Comparison of ENCODE assay signal across 10 cellular contexts in the genomic region with DNA sequence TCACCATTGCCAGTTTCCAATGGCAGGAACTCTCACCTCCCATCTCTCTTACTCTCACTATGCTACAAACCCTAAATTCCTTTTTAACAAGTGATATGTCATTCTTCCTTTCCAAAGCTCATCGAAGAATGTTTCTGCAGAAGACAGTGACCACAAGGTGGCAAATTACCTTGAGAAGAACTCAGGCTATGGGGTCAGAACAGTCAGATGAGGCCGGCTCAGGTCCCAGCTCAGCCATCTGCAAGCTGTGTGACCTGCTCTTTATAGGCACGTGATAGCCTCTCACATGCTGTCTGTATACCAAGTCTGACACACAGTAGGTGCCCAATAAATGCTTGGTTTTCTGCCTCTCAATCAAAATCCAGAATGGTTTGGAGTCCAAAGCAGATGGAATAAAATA.
DNase-seq lines count a peak whose midpoint lies in the region; ATAC-seq and TF ChIP-seq lines count a peak whose summit lies in the region.
"Had no signal": no experiment of that assay in that cellular context is flagged by ENCODE, and none has a peak within 500 bp of the region (broad histone marks: within the 10 kb centered on the region; RNA-seq: fewer than 3 reads in every experiment).

No MANE protein-coding gene starts in this region.

- intact Hi-C loops in right cardiac atrium (cut with DNase I) (no loop called here), cardiac septum (cut with DNase I) (no loop called here), uterus (cut with DNase I; ENCODE audit: low total_unique reads) (no loop called here)

- DNase-seq in right cardiac atrium = no peak
- no peak for DNase-seq in cardiac septum (ENCODE audit: low spot score)
- no peak for DNase-seq in uterus
- DNase-seq in omental fat pad (ENCODE audit: low spot score) = no peak
- DNase-seq in midbrain (lab: John Stamatoyannopoulos, UW) = no peak

- 92% methylated on average over 3 of the region's 3 CpGs for WGBS in right cardiac atrium

- H3K4me3 ChIP-seq in right cardiac atrium (ENCODE audit: low read length) (no peak overlapping the region), uterus (no peak overlapping the region)
- H3K4me3 ChIP-seq: BLaER1 treated with 17β-estradiol and CSF1 and Interleukin-3, amounts not matched to agents 10 nM and 100 nM had no signal

- H3K27ac ChIP-seq in right cardiac atrium (ENCODE audit: low read length) = peak overlapping the region; percentile 31
- H3K27ac ChIP-seq in uterus = peak overlapping the region; percentile 70 to 82
- H3K27ac ChIP-seq: BLaER1 treated with 17β-estradiol and CSF1 and Interleukin-3, amounts not matched to agents 10 nM and 100 nM had no signal

- H3K4me1 ChIP-seq in right cardiac atrium (ENCODE audit: control insufficient read depth, insufficient read depth, low read length) (peaks cover 10% of the 10 kb centered on the region), uterus (peaks cover 0 to 9% of the 10 kb centered on the region in 2 donors)

- H3K36me3 ChIP-seq in uterus = no peaks in the 10 kb centered on the region

- peak overlapping the region in 3 of 5 experiments; percentile 89 to 91 (median 90) for H3K27ac Mint-ChIP-seq in brain

- TF ChIP-seq POLR2A in uterus (IDR thresholded peaks at IDR 0.05) = no peak

- H3K4me3 Mint-ChIP-seq in brain = peak overlapping the region in 1 of 5 experiments; percentile 67
- H3K4me3 Mint-ChIP-seq: dendritic cell treated with granulocyte-macrophage colony-stimulating factor and Interleukin-4, amounts not matched to agents 40 ng/mL and 50 ng/mL, for 4 days had no signal

- TF ChIP-seq CTCF in brain (conservative IDR thresholded peaks at IDR 0.05) (no peak), uterus (IDR thresholded peaks at IDR 0.05) (no peak), omental fat pad (IDR thresholded peaks at IDR 0.05) (no peak)

- ATAC-seq in right cardiac atrium (no peak), HG02763 (IDR thresholded peaks at IDR 0.05; ENCODE audit: unreplicated experiment) (peak; percentile 35), omental fat pad (ENCODE audit: low FRiP score) (no peak), HG03571 (IDR thresholded peaks at IDR 0.05; ENCODE audit: unreplicated experiment) (no peak)

- H3K27me3 ChIP-seq in right cardiac atrium (ENCODE audit: control insufficient read depth, insufficient read depth) (no peaks in the 10 kb centered on the region), uterus (no peaks in the 10 kb centered on the region)
- H3K27me3 ChIP-seq: BLaER1 treated with 17β-estradiol and CSF1 and Interleukin-3, amounts not matched to agents 10 nM and 100 nM had no signal

- no peaks in the 10 kb centered on the region for H3K9me3 Mint-ChIP-seq in brain
- H3K9me3 Mint-ChIP-seq: dendritic cell treated with granulocyte-macrophage colony-stimulating factor and Interleukin-4, amounts not matched to agents 40 ng/mL and 50 ng/mL, for 4 days had no signal

- peaks cover 69% of the 10 kb centered on the region for H3K4me1 Mint-ChIP-seq in brain

- H3K27me3 Mint-ChIP-seq in brain = peaks cover 3% of the 10 kb centered on the region
- H3K27me3 Mint-ChIP-seq: dendritic cell treated with granulocyte-macrophage colony-stimulating factor and Interleukin-4, amounts not matched to agents 40 ng/mL and 50 ng/mL, for 4 days had no signal

- peaks cover 27% of the 10 kb centered on the region for H3K36me3 Mint-ChIP-seq in brain

- no peaks in the 10 kb centered on the region for H3K9me3 ChIP-seq in right cardiac atrium (ENCODE audit: control insufficient read depth, low read length)
- no peaks in the 10 kb centered on the region for H3K9me3 ChIP-seq in uterus
